17 cellular contexts compared by ENCODE assay signal in genomic region chr17:60327122-60327869, GRCh38.
DNase-seq lines count a peak whose midpoint lies in the region; ATAC-seq and FAIRE-seq lines count a peak whose summit lies in the region.
"Had no signal": no experiment of that assay in that cellular context is flagged by ENCODE, and none has a peak within 500 bp of the region (broad histone marks: within the 10 kb centered on the region; RNA-seq: fewer than 3 reads in every experiment).

No MANE protein-coding gene starts in this region.

- no peaks in the 10 kb centered on the region for H3K27me3 Mint-ChIP-seq in activated CD4-positive, alpha-beta T cell treated with anti-CD3 and anti-CD28 coated beads, Interleukin-2, amount 10 ng/mL, durations not matched to agents 24 days and 14 days
- H3K27me3 Mint-ChIP-seq: stimulated activated naive CD8-positive, alpha-beta T cell treated with anti-CD3 and anti-CD28 coated beads, Interleukin-15, Interleukin-2, amounts not matched to agents 100 ng/mL and 50 ng/mL, for 24 hours; T-cell had no signal

- H3K4me1 Mint-ChIP-seq in activated CD4-positive, alpha-beta T cell treated with anti-CD3 and anti-CD28 coated beads, Interleukin-2, amount 10 ng/mL, durations not matched to agents 24 days and 14 days = peaks cover 7% of the 10 kb centered on the region

- no peak overlapping the region for H3K4me3 Mint-ChIP-seq in activated CD4-positive, alpha-beta T cell treated with anti-CD3 and anti-CD28 coated beads, Interleukin-2, amount 10 ng/mL, durations not matched to agents 24 days and 14 days
- H3K4me3 Mint-ChIP-seq: neural crest cell; stimulated activated naive CD8-positive, alpha-beta T cell treated with anti-CD3 and anti-CD28 coated beads, Interleukin-15, Interleukin-2, amounts not matched to agents 100 ng/mL and 50 ng/mL, for 24 hours; T-cell had no signal

- intact Hi-C loops in activated CD4-positive, alpha-beta T cell treated with anti-CD3 and anti-CD28 coated beads, Interleukin-2, amount 10 ng/mL, durations not matched to agents 24 days and 14 days (cut with micrococcal nuclease) = no loop called here

- peaks cover 8% of the 10 kb centered on the region for H3K36me3 Mint-ChIP-seq in activated CD4-positive, alpha-beta T cell treated with anti-CD3 and anti-CD28 coated beads, Interleukin-2, amount 10 ng/mL, durations not matched to agents 24 days and 14 days (ENCODE audit: low read depth)

- no peaks in the 10 kb centered on the region for H3K9me3 Mint-ChIP-seq in activated CD4-positive, alpha-beta T cell treated with anti-CD3 and anti-CD28 coated beads, Interleukin-2, amount 10 ng/mL, durations not matched to agents 24 days and 14 days
- H3K9me3 Mint-ChIP-seq: neural crest cell; stimulated activated naive CD8-positive, alpha-beta T cell treated with anti-CD3 and anti-CD28 coated beads, Interleukin-15, Interleukin-2, amounts not matched to agents 100 ng/mL and 50 ng/mL, for 24 hours; T-cell had no signal

- no peak overlapping the region for H3K27ac Mint-ChIP-seq in activated CD4-positive, alpha-beta T cell treated with anti-CD3 and anti-CD28 coated beads, Interleukin-2, amount 10 ng/mL, durations not matched to agents 24 days and 14 days
- H3K27ac Mint-ChIP-seq: stimulated activated naive CD8-positive, alpha-beta T cell treated with anti-CD3 and anti-CD28 coated beads, Interleukin-15, Interleukin-2, amounts not matched to agents 100 ng/mL and 50 ng/mL, for 24 hours; T-cell had no signal

- peak; percentile 48 for DNase-seq in activated CD4-positive, alpha-beta T cell treated with anti-CD3 and anti-CD28 coated beads, Interleukin-2, amount 10 ng/mL, durations not matched to agents 24 days and 14 days
- no peak for DNase-seq in activated CD4-positive, alpha-beta T cell treated with anti-CD3 and anti-CD28 coated beads for 48 hours
- DNase-seq in amygdala (lab: John Stamatoyannopoulos, UW) (peak in 45 of 56 donors; percentile 9 to 88 (median 52)), iPS-NIHi7 (ENCODE audit: extremely low spot score) (peak; percentile 28), urothelium cell line (ENCODE audit: low spot score) (no peak), GOT3 (lab: John Stamatoyannopoulos, UW) (no peak)
- DNase-seq: activated CD4-positive, CD25-positive, alpha-beta regulatory T cell treated with anti-CD3 and anti-CD28 coated beads, Interleukin-2, amount 50 U/mL, for 72 hours; activated T-cell treated with anti-CD3 and anti-CD28 coated beads, Interleukin-2, amount 50 U/mL, for 1 hour; COR-L47; erythroblast; NCI-H2171; PC-3; T-cell had no signal

- ATAC-seq in GM18511 (IDR thresholded peaks at IDR 0.05; ENCODE audit: unreplicated experiment) (no peak), GM19023 (IDR thresholded peaks at IDR 0.05; ENCODE audit: unreplicated experiment) (no peak)
- ATAC-seq: T-cell had no signal

- FAIRE-seq in urothelium cell line (lab: Jason Lieb, UNC) = peak; percentile 35

Comparison
In these comparisons a context has a peak if more than half of its experiments do, and no peak if none do; other contexts are left out.
1. DNase-seq: peak in activated CD4-positive, alpha-beta T cell treated with anti-CD3 and anti-CD28 coated beads, Interleukin-2, amount 10 ng/mL, durations not matched to agents 24 days and 14 days (single experiment), amygdala (45 of 56) and iPS-NIHi7 (single experiment); none in activated CD4-positive, alpha-beta T cell treated with anti-CD3 and anti-CD28 coated beads for 48 hours (single experiment), urothelium cell line (single experiment) and GOT3 (single experiment).